In genomic region chr10:127407551-127407950, GRCh38 we compare ENCODE assay signal across 24 cellular contexts.
"Had no signal": no experiment of that assay in that cellular context is flagged by ENCODE, and none has a peak within 500 bp of the region (broad histone marks: within the 10 kb centered on the region; RNA-seq: fewer than 3 reads in every experiment).

No MANE protein-coding gene starts in this region.

- H3K4me3 ChIP-seq: esophagus squamous epithelium, left ventricle myocardium inferior, lower lobe of right lung, mucosa of descending colon, pancreas, prostate gland, sigmoid colon, thoracic aorta, tibial nerve, upper lobe of left lung, uterus had no signal

- H3K27me3 ChIP-seq: esophagus squamous epithelium, neutrophil, pancreas, sigmoid colon, tibial nerve, upper lobe of left lung, uterus had no signal

- H3K36me3 ChIP-seq: neutrophil, pancreas, prostate gland, uterus had no signal

- H3K4me1 ChIP-seq: left ventricle myocardium inferior, lower lobe of right lung, pancreas, prostate gland, upper lobe of left lung, uterus had no signal

- DNase-seq: cortex of kidney; effector memory CD8-positive, alpha-beta T cell; erythroblast; esophagus squamous epithelium; foreskin melanocyte; immature natural killer cell; kidney glomerular epithelial cell; left colon; left ventricle myocardium inferior; lower lobe of right lung; mucosa of descending colon; naive B cell; pancreas; right cardiac atrium; sigmoid colon; stimulated activated CD4-positive, alpha-beta T cell treated with anti-CD3 and anti-CD28 coated beads, Interleukin-15, amount 100 ng/mL, for 24 hours; stimulated activated CD4-positive, alpha-beta T cell treated with anti-CD3 and anti-CD28 coated beads, Interleukin-2, amount 100 ng/mL, for 48 hours; stimulated activated naive B cell treated with anti-CD40 and anti-IgM and Interleukin-4, amounts not matched to agents 10 μg/mL and 1 μg/mL and 100 μg/mL, for 72 hours; upper lobe of left lung; uterus had no signal

- ATAC-seq: effector memory CD8-positive, alpha-beta T cell; left colon; lower lobe of right lung; mucosa of descending colon; pancreas; right cardiac atrium; stimulated activated naive B cell treated with anti-CD40 and anti-IgM and Interleukin-4, amounts not matched to agents 10 μg/mL and 1 μg/mL and 100 μg/mL, for 72 hours had no signal

- H3K27ac ChIP-seq: esophagus squamous epithelium, left ventricle myocardium inferior, lower lobe of right lung, neutrophil, pancreas, prostate gland, sigmoid colon, thoracic aorta, upper lobe of left lung had no signal

- H3K9me3 ChIP-seq: esophagus squamous epithelium, left ventricle myocardium inferior, lower lobe of right lung, mucosa of descending colon, neutrophil, pancreas, prostate gland, sigmoid colon, thoracic aorta, tibial nerve, upper lobe of left lung, uterus had no signal
